ENCODE assay signal across 1 cellular context in the genomic region with DNA sequence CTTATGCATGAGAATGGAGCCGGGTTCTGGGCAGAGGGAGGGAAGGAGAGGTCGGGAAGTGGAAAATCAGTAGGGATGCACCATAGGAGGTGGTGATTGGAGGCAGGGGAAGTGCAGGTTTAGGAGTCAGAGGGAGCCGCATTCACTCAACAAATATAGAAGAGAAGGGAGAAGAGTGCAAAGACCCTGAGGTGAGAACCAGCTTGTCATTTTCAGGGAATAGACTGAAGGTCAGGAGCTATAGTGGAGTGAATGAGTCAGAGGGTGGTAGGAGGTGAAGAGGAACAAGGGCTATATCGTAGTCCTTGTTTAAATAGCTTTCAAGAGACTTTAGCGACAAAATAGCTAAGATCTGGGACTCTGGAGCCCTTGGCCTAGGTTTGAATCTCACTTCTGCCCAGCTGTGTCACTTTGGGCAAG.
TF ChIP-seq lines count a peak whose summit lies in the region.

No MANE protein-coding gene starts in this region.

TF ChIP-seq in IMR-90, 13 proteins besides CTCF, POLR2A, EP300 and RAD21:
- TF ChIP-seq RCOR1 (IDR thresholded peaks at IDR 0.05; ENCODE audit: insufficient replicate concordance, low read length) (no peak), RFX5 (IDR thresholded peaks at IDR 0.05; ENCODE audit: low read depth, low read length) (0 out of 2 replicates have a peak, but pooled peaks have one; percentile 1)
TF ChIP-seq in IMR-90: peak in this region for 1.
